In the genomic region with DNA sequence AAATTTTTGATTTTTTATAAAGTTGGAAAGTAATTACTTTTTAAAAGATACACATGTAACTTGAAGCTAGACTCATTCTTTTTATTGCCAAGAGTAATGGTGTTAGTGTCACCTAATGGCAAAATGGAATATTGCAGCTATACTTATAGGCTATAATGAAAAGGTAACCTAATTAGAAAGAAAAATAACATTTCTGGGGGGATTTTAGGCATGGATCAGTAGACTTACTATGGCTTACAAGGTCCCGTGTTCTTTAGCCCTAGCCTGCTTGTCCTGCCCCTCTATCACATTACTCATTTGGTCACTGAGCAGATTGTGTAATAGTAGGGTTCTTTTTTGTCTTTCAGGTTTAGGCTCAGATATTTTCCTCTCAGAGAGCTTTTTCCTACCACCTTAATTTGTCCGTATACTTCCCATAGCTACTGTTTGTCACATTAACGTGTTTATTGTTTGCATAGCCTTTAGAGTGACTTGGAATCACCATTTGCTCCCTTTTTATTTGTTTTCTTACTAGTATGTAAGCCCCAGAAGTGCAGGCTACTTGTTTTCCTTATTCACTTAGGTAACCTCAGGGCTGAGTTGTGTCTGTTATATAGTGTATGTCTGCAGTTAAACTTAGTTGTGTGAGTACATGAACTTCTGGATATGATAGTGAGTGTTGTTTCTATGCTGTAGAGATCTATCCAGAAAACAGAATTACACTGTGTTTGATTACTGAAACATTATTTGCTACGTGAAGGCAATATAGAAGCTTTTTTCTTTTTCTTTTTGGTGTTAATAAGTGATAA, we compare ENCODE assay signal across 8 cellular contexts. TPM values are rescaled to one million over a fixed set of nuclear protein-coding genes. Genes with fewer than 3 reads are reported as not detected.
DNase-seq lines count a peak whose midpoint lies in the region; ATAC-seq and TF ChIP-seq lines count a peak whose summit lies in the region.

No MANE protein-coding gene starts in this region.

- WGBS in endodermal cell (ENCODE audit: insufficient coverage in 1 of 2, insufficient read length in 1 of 2), 2 experiments, result 67% methylated on average over 3 to 4 of the region's 4 CpGs

- H3K4me3 ChIP-seq in endodermal cell (ENCODE audit: low read length), result no peak overlapping the region

- peak; percentile 86 for TF ChIP-seq CTCF in endodermal cell (conservative IDR thresholded peaks at IDR 0.05)

- no peak overlapping the region for H3K27ac Mint-ChIP-seq in activated CD4-positive, alpha-beta T cell treated with anti-CD3 and anti-CD28 coated beads for 36 hours
- H3K27ac Mint-ChIP-seq in endodermal cell (no peak overlapping the region), naive B cell (no peak overlapping the region)

- peaks cover 7% of the 10 kb centered on the region for H3K9me3 Mint-ChIP-seq in activated CD4-positive, alpha-beta T cell treated with anti-CD3 and anti-CD28 coated beads for 36 hours (ENCODE audit: low read depth)
- H3K9me3 Mint-ChIP-seq in endodermal cell (peaks cover 13% of the 10 kb centered on the region), naive B cell (peaks cover 0 to 8% (median 4%) of the 10 kb centered on the region in 7 donors)

- no peaks in the 10 kb centered on the region for H3K27me3 Mint-ChIP-seq in activated CD4-positive, alpha-beta T cell treated with anti-CD3 and anti-CD28 coated beads for 36 hours
- H3K27me3 Mint-ChIP-seq in endodermal cell (ENCODE audit: insufficient read depth) (no peaks in the 10 kb centered on the region), naive B cell (no peaks in the 10 kb centered on the region)

- peaks cover 12% of the 10 kb centered on the region for H3K4me1 Mint-ChIP-seq in activated CD4-positive, alpha-beta T cell treated with anti-CD3 and anti-CD28 coated beads for 36 hours
- H3K4me1 Mint-ChIP-seq in endodermal cell, result no peaks in the 10 kb centered on the region
- peaks cover 27 to 40% (median 38%) of the 10 kb centered on the region in 3 donors for H3K4me1 Mint-ChIP-seq in naive B cell

- H3K36me3 ChIP-seq in endodermal cell (ENCODE audit: control insufficient read depth, insufficient read depth, low read length), result peaks cover 7% of the 10 kb centered on the region

- CTCF ChIA-PET in activated CD4-positive, alpha-beta T cell treated with anti-CD3 and anti-CD28 coated beads for 36 hours (lab: Charles Lee), result interaction anchor here (0.5 to 1.8 kb wide), 29 partner anchors 9 to 1456 kb away, joined by 3 to 8 read pairs (median 3); no protein-coding TSS in a partner anchor

- peaks cover 12% of the 10 kb centered on the region for H3K9me3 ChIP-seq in endodermal cell (ENCODE audit: control insufficient read depth, low read length)

- intact Hi-C loops in activated CD4-positive, alpha-beta T cell treated with anti-CD3 and anti-CD28 coated beads for 36 hours (cut with DNase I, micrococcal nuclease), result loop anchor here (1.0 to 10.0 kb wide), 12 partner anchors 59 to 798 kb away; a partner anchor contains a TSS

- H3K27ac ChIP-seq in endodermal cell (ENCODE audit: low read depth, low read length), result no peak overlapping the region

- no peak overlapping the region for H3K9ac ChIP-seq in endodermal cell (ENCODE audit: extremely low read depth, low read length, poor library complexity, severe bottlenecking)

- H3K36me3 Mint-ChIP-seq in activated CD4-positive, alpha-beta T cell treated with anti-CD3 and anti-CD28 coated beads for 36 hours (ENCODE audit: low read depth), result peaks cover 17% of the 10 kb centered on the region
- H3K36me3 Mint-ChIP-seq in endodermal cell (ENCODE audit: low read depth) (peaks cover 17% of the 10 kb centered on the region), naive B cell (peaks cover 0 to 8% of the 10 kb centered on the region in 2 donors)

- ATAC-seq in activated CD4-positive, alpha-beta T cell treated with anti-CD3 and anti-CD28 coated beads for 36 hours, result peak; percentile 51
- ATAC-seq in HG03103 (IDR thresholded peaks at IDR 0.05; ENCODE audit: low read depth, unreplicated experiment), result peak; percentile 51
- ATAC-seq in naive B cell (ENCODE audit: low read depth in 2 of 2), result peak; percentile 59
- no peak for ATAC-seq in GM19328 (IDR thresholded peaks at IDR 0.05; ENCODE audit: unreplicated experiment)

- POLR2A ChIA-PET in activated CD4-positive, alpha-beta T cell treated with anti-CD3 and anti-CD28 coated beads for 36 hours (lab: Charles Lee), result no interaction called here

- DNase-seq in activated CD4-positive, alpha-beta T cell treated with anti-CD3 and anti-CD28 coated beads for 36 hours, result no peak
- DNase-seq in activated CD4-positive, alpha-beta T cell treated with anti-CD3 and anti-CD28 coated beads for 4 hours, result no peak
- DNase-seq in OCI-M1 (lab: John Stamatoyannopoulos, UW) (peak; percentile 84), endodermal cell (no peak), naive B cell (peak; percentile 31)
- DNase-seq in stimulated activated CD4-positive, alpha-beta T cell treated with anti-CD3 and anti-CD28 coated beads, Interleukin-2, amount 100 ng/mL, for 48 hours, result no peak

- no peaks in the 10 kb centered on the region for H3K4me1 ChIP-seq in endodermal cell (ENCODE audit: control insufficient read depth, insufficient read depth, low read length)

- H3K4me3 Mint-ChIP-seq in activated CD4-positive, alpha-beta T cell treated with anti-CD3 and anti-CD28 coated beads for 36 hours, result no peak overlapping the region
- H3K4me3 Mint-ChIP-seq in endodermal cell, result no peak overlapping the region
- H3K4me3 Mint-ChIP-seq in naive B cell, result no peak overlapping the region

- H3K27me3 ChIP-seq in endodermal cell (ENCODE audit: control insufficient read depth, insufficient read depth, low read length, poor library complexity, severe bottlenecking), result no peaks in the 10 kb centered on the region

RNA-seq across cellular contexts. Expression of a gene that starts 58.7 kb away (rescaled TPM):
- total RNA-seq in activated CD4-positive, alpha-beta T cell treated with anti-CD3 and anti-CD28 coated beads for 36 hours, result 10 to 100 TPM; 22.6 to 29.9 TPM
- total RNA-seq in endodermal cell, result 10 to 100 TPM; 32.5 to 36.9 TPM
- 16.0 TPM for polyA plus RNA-seq in endodermal cell (2013, experiment 1 of 2)
- polyA plus RNA-seq in endodermal cell (2013, experiment 2 of 2), result 12.8 TPM
- 10 to 100 TPM; 24.0 to 90.2 (median 79.0) TPM for polyA plus RNA-seq in naive B cell (ENCODE audit: low read depth in 6 of 6)

Comparison
In these comparisons a context has a peak if more than half of its experiments do, and no peak if none do; other contexts are left out.
1. DNase-seq: peak in OCI-M1 (single experiment) and naive B cell (single experiment); none in activated CD4-positive, alpha-beta T cell treated with anti-CD3 and anti-CD28 coated beads for 36 hours (single experiment), activated CD4-positive, alpha-beta T cell treated with anti-CD3 and anti-CD28 coated beads for 4 hours (0 of 2), endodermal cell (single experiment) and stimulated activated CD4-positive, alpha-beta T cell treated with anti-CD3 and anti-CD28 coated beads, Interleukin-2, amount 100 ng/mL, for 48 hours (0 of 2).